Comparison of ENCODE assay signal across 29 cellular contexts in the genomic region with DNA sequence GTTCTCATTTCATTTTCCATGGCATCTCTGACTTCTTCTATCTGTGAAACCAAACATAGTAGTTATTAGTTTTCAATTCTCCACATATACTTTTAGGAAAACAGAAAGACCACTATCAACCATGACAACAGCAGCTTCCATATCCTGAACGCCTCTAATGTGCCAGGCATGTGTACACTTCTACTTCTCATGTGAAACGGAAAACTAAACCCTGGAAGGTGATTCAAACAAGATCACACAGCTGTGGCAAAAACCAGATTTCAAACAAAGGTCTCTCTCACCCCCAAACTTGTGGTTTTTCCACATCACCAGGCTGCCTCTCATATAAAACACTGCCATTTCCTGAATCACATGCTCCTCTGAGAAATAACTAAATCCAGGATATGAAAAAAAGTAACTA. TPM values are rescaled to one million over a fixed set of nuclear protein-coding genes. Genes with fewer than 3 reads are reported as not detected.
DNase-seq lines count a peak whose midpoint lies in the region; ATAC-seq, FAIRE-seq and TF ChIP-seq lines count a peak whose summit lies in the region.
"Had no signal": no experiment of that assay in that cellular context is flagged by ENCODE, and none has a peak within 500 bp of the region (broad histone marks: within the 10 kb centered on the region; RNA-seq: fewer than 3 reads in every experiment).

No MANE protein-coding gene starts in this region.

- no peak overlapping the region for H2AFZ ChIP-seq in astrocyte (ENCODE audit: low read depth, low read length)

- peaks cover 6% of the 10 kb centered on the region for H3K4me1 Mint-ChIP-seq in activated T-cell treated with anti-CD3 and anti-CD28 coated beads, Interleukin-2, amount 50 U/mL, for 72 hours (ENCODE audit: low read depth)
- H3K4me1 Mint-ChIP-seq in activated T-cell treated with anti-CD3 and anti-CD28 coated beads, Interleukin-2, amount 50 U/mL, for 4 hours (ENCODE audit: low read depth), result peaks cover under 1% of the 10 kb centered on the region
- H3K4me1 Mint-ChIP-seq in astrocyte (ENCODE audit: low read depth, unreplicated experiment), result no peaks in the 10 kb centered on the region
- peaks cover 3% of the 10 kb centered on the region for H3K4me1 Mint-ChIP-seq in stimulated activated effector memory CD8-positive, alpha-beta T cell treated with anti-CD3 and anti-CD28 coated beads, Interleukin-12 subunit alpha, Interleukin-12 subunit beta, amount 100 ng/mL, for 72 hours

- H3K9ac ChIP-seq in astrocyte (ENCODE audit: low read length), result no peak overlapping the region

- no peaks in the 10 kb centered on the region for H3K27me3 Mint-ChIP-seq in activated T-cell treated with anti-CD3 and anti-CD28 coated beads, Interleukin-2, amount 50 U/mL, for 72 hours (ENCODE audit: low read depth)
- H3K27me3 Mint-ChIP-seq in activated T-cell treated with anti-CD3 and anti-CD28 coated beads, Interleukin-2, amount 50 U/mL, for 4 hours (ENCODE audit: low read depth), result no peaks in the 10 kb centered on the region
- no peaks in the 10 kb centered on the region for H3K27me3 Mint-ChIP-seq in astrocyte (ENCODE audit: low read depth, unreplicated experiment)
- H3K27me3 Mint-ChIP-seq: effector memory CD8-positive, alpha-beta T cell had no signal

- no peaks in the 10 kb centered on the region for H3K79me2 ChIP-seq in astrocyte (ENCODE audit: insufficient read depth, low read length)

- FAIRE-seq in astrocyte (lab: Jason Lieb, UNC), result no peak
- FAIRE-seq: A549, H1 had no signal

- H3K27me3 ChIP-seq in astrocyte (ENCODE audit: insufficient read depth, low read length) (no peaks in the 10 kb centered on the region), tibial nerve (no peaks in the 10 kb centered on the region)
- H3K27me3 ChIP-seq: heart right ventricle, stomach, thyroid gland had no signal

- H4K20me1 ChIP-seq in astrocyte (ENCODE audit: insufficient read depth, low read length), result peaks cover 14% of the 10 kb centered on the region

- peak; percentile 27 to 44 for ATAC-seq in activated T-cell treated with anti-CD3 and anti-CD28 coated beads, Interleukin-2, amount 50 U/mL, for 72 hours (replicated peaks in 1 of 2)
- ATAC-seq in activated T-cell treated with anti-CD3 and anti-CD28 coated beads, Interleukin-2, amount 50 U/mL, for 4 hours, result no peak
- ATAC-seq in stimulated activated effector memory CD8-positive, alpha-beta T cell treated with anti-CD3 and anti-CD28 coated beads, Interleukin-12 subunit alpha, Interleukin-12 subunit beta, amount 100 ng/mL, for 72 hours, result no peak
- ATAC-seq: A549; effector memory CD8-positive, alpha-beta T cell; heart right ventricle; SK-N-SH treated with all-trans-retinoic acid at 6 μM for 48 hours had no signal

- no peak for TF ChIP-seq CTCF in astrocyte (IDR thresholded peaks at IDR 0.05; ENCODE audit: insufficient read depth, low read depth, low read length)
- no peak for TF ChIP-seq CTCF in tibial nerve (IDR thresholded peaks at IDR 0.05)

- H3K36me3 Mint-ChIP-seq in activated T-cell treated with anti-CD3 and anti-CD28 coated beads, Interleukin-2, amount 50 U/mL, for 72 hours (ENCODE audit: insufficient read depth in 2 of 2), result peaks cover 16 to 45% of the 10 kb centered on the region in 2 donors
- peaks cover 44% of the 10 kb centered on the region for H3K36me3 Mint-ChIP-seq in activated T-cell treated with anti-CD3 and anti-CD28 coated beads, Interleukin-2, amount 50 U/mL, for 4 hours (ENCODE audit: insufficient read depth)
- H3K36me3 Mint-ChIP-seq in astrocyte (ENCODE audit: low read depth, unreplicated experiment), result peaks cover 20% of the 10 kb centered on the region
- peaks cover 100% of the 10 kb centered on the region for H3K36me3 Mint-ChIP-seq in stimulated activated effector memory CD8-positive, alpha-beta T cell treated with anti-CD3 and anti-CD28 coated beads, Interleukin-12 subunit alpha, Interleukin-12 subunit beta, amount 100 ng/mL, for 72 hours

- DNase-seq in activated T-cell treated with anti-CD3 and anti-CD28 coated beads, Interleukin-2, amount 50 U/mL, for 72 hours, result no peak
- DNase-seq in activated T-cell treated with anti-CD3 and anti-CD28 coated beads, Interleukin-2, amount 50 U/mL, for 4 hours, result no peak
- DNase-seq in SK-MEL-5 (ENCODE audit: low read depth, low spot score) (peak; percentile 35), astrocyte (ENCODE audit: low read depth) (peak; percentile 8), tibial nerve (ENCODE audit: low spot score in 2 of 2) (no peak), NCI-H226 (no peak), cerebellar nuclear complex (lab: John Stamatoyannopoulos, UW) (no peak)
- no peak for DNase-seq in stimulated activated effector memory CD8-positive, alpha-beta T cell treated with anti-CD3 and anti-CD28 coated beads, Interleukin-12 subunit alpha, Interleukin-12 subunit beta, amount 100 ng/mL, for 72 hours (ENCODE audit: low spot score in 2 of 2)
- DNase-seq: activated gamma-delta T cell treated with Interleukin-2 at 50 U/mL for 16 hours; AML-193; anterior cingulate cortex; COR-L47; cortex of kidney; DMS53; effector memory CD8-positive, alpha-beta T cell; foreskin fibroblast; heart right ventricle; Karpas-422; NCI-H1417 treated with DMSO at 0.1 percent for 48 hours; NCI-H446 treated with DMSO at 0.1 percent for 48 hours; nucleus accumbens; OCI-M1; stomach; thyroid gland had no signal

- peak overlapping the region; percentile 58 for H3K27ac Mint-ChIP-seq in activated T-cell treated with anti-CD3 and anti-CD28 coated beads, Interleukin-2, amount 50 U/mL, for 72 hours
- no peak overlapping the region for H3K27ac Mint-ChIP-seq in astrocyte (ENCODE audit: unreplicated experiment)
- peak overlapping the region; percentile 5 for H3K27ac Mint-ChIP-seq in stimulated activated effector memory CD8-positive, alpha-beta T cell treated with anti-CD3 and anti-CD28 coated beads, Interleukin-12 subunit alpha, Interleukin-12 subunit beta, amount 100 ng/mL, for 72 hours
- H3K27ac Mint-ChIP-seq: T-helper 2 cell treated with Interferon-gamma antibody and Interleukin-4, amounts not matched to agents 5 μg/mL and 100 μg/mL, for 36 hours had no signal

- H3K9me3 Mint-ChIP-seq in activated T-cell treated with anti-CD3 and anti-CD28 coated beads, Interleukin-2, amount 50 U/mL, for 72 hours, result no peaks in the 10 kb centered on the region
- no peaks in the 10 kb centered on the region for H3K9me3 Mint-ChIP-seq in activated T-cell treated with anti-CD3 and anti-CD28 coated beads, Interleukin-2, amount 50 U/mL, for 4 hours
- H3K9me3 Mint-ChIP-seq in astrocyte (ENCODE audit: unreplicated experiment), result no peaks in the 10 kb centered on the region
- H3K9me3 Mint-ChIP-seq in stimulated activated effector memory CD8-positive, alpha-beta T cell treated with anti-CD3 and anti-CD28 coated beads, Interleukin-12 subunit alpha, Interleukin-12 subunit beta, amount 100 ng/mL, for 72 hours, result no peaks in the 10 kb centered on the region
- H3K9me3 Mint-ChIP-seq: effector memory CD8-positive, alpha-beta T cell; T-helper 2 cell treated with Interferon-gamma antibody and Interleukin-4, amounts not matched to agents 5 μg/mL and 100 μg/mL, for 36 hours had no signal

- H3K9me3 ChIP-seq in astrocyte (ENCODE audit: insufficient read depth, low read depth, low read length) (no peaks in the 10 kb centered on the region), tibial nerve (no peaks in the 10 kb centered on the region)
- H3K9me3 ChIP-seq: A549, heart right ventricle, prostate gland, stomach, thyroid gland had no signal

- no peak for TF ChIP-seq EP300 in tibial nerve (IDR thresholded peaks at IDR 0.05)

- H3K36me3 ChIP-seq in astrocyte (ENCODE audit: insufficient read depth, low read length) (peaks cover 61% of the 10 kb centered on the region), tibial nerve (peaks cover 0 to 86% (median 33%) of the 10 kb centered on the region in 3 donors)

- H3K4me1 ChIP-seq in astrocyte (ENCODE audit: insufficient read depth, low read length), result no peaks in the 10 kb centered on the region
- no peaks in the 10 kb centered on the region for H3K4me1 ChIP-seq in tibial nerve
- H3K4me1 ChIP-seq: A549, heart right ventricle, prostate gland, stomach, thyroid gland had no signal

- no peak overlapping the region for H3K4me2 ChIP-seq in astrocyte (ENCODE audit: low read length)
- H3K4me2 ChIP-seq: A549 had no signal

- no peak overlapping the region for H3K4me3 ChIP-seq in astrocyte (ENCODE audit: insufficient read depth, low read depth, low read length)
- no peak overlapping the region for H3K4me3 ChIP-seq in tibial nerve
- H3K4me3 ChIP-seq: A549, heart right ventricle, prostate gland, stomach, thyroid gland had no signal

- 86 to 91% methylated on average over 2 of the region's 2 CpGs for WGBS in tibial nerve, 2 donors

- H3K27ac ChIP-seq in astrocyte (ENCODE audit: low read depth, low read length) (no peak overlapping the region), tibial nerve (no peak overlapping the region)
- H3K27ac ChIP-seq: A549, heart right ventricle, prostate gland, stomach, thyroid gland had no signal

- in situ Hi-C loops in SK-MEL-5 (cut with HindIII; ENCODE audit: low pct_unique_long_range_greater_than_20kb, low sequenced_read_pairs), result no loop called here

- no peak for TF ChIP-seq POLR2A in tibial nerve (IDR thresholded peaks at IDR 0.05)

- no peak overlapping the region for H3K4me3 Mint-ChIP-seq in activated T-cell treated with anti-CD3 and anti-CD28 coated beads, Interleukin-2, amount 50 U/mL, for 72 hours
- no peak overlapping the region for H3K4me3 Mint-ChIP-seq in activated T-cell treated with anti-CD3 and anti-CD28 coated beads, Interleukin-2, amount 50 U/mL, for 4 hours
- no peak overlapping the region for H3K4me3 Mint-ChIP-seq in astrocyte (ENCODE audit: unreplicated experiment)
- H3K4me3 Mint-ChIP-seq in stimulated activated effector memory CD8-positive, alpha-beta T cell treated with anti-CD3 and anti-CD28 coated beads, Interleukin-12 subunit alpha, Interleukin-12 subunit beta, amount 100 ng/mL, for 72 hours, result no peak overlapping the region
- H3K4me3 Mint-ChIP-seq: effector memory CD8-positive, alpha-beta T cell; T-helper 2 cell treated with Interferon-gamma antibody and Interleukin-4, amounts not matched to agents 5 μg/mL and 100 μg/mL, for 36 hours had no signal

RNA-seq across cellular contexts. Expression of gene PTCD3, which starts 41.8 kb away (rescaled TPM):
- total RNA-seq in activated T-cell treated with anti-CD3 and anti-CD28 coated beads, Interleukin-2, amount 50 U/mL, for 72 hours, result 100 to 1,000 TPM; 155 to 181 TPM
- total RNA-seq in activated T-cell treated with anti-CD3 and anti-CD28 coated beads, Interleukin-2, amount 50 U/mL, for 4 hours, result 100 to 1,000 TPM; 131 to 138 (median 138) TPM
- 238 and 268 TPM in 2 replicates for total RNA-seq in SK-MEL-5 (2014; rRNA removed; shearing (Covaris generic))
- 52.3 and 68.1 TPM in 2 replicates for polyA plus RNA-seq in SK-MEL-5 (2015; cell fraction: cytosol; rRNA removed)
- polyA plus RNA-seq in SK-MEL-5 (2015; cell fraction: nucleus; rRNA removed), result 1,280 and 1,431 TPM in 2 replicates
- total RNA-seq in astrocyte, result 61.7 and 74.5 TPM in 2 replicates
- total RNA-seq in tibial nerve, result 100 to 1,000 TPM in 1 of 4 donors, 10 to 100 TPM in 3; 61.5 to 103 (median 73.7) TPM

RNA-seq across cellular contexts. Expression of gene POLR1A, which starts 42.1 kb away (rescaled TPM):
- 10 to 100 TPM; 23.5 to 28.0 TPM for total RNA-seq in activated T-cell treated with anti-CD3 and anti-CD28 coated beads, Interleukin-2, amount 50 U/mL, for 72 hours
- total RNA-seq in activated T-cell treated with anti-CD3 and anti-CD28 coated beads, Interleukin-2, amount 50 U/mL, for 4 hours, result 10 to 100 TPM; 80.3 to 86.3 (median 81.4) TPM
- 26.3 and 29.9 TPM in 2 replicates for total RNA-seq in SK-MEL-5 (2014; rRNA removed; shearing (Covaris generic))
- 29.5 and 37.5 TPM in 2 replicates for polyA plus RNA-seq in SK-MEL-5 (2015; cell fraction: cytosol; rRNA removed)
- 34.2 and 41.3 TPM in 2 replicates for polyA plus RNA-seq in SK-MEL-5 (2015; cell fraction: nucleus; rRNA removed)
- 42.9 and 45.2 TPM in 2 replicates for total RNA-seq in astrocyte
- total RNA-seq in tibial nerve, result 10 to 100 TPM; 15.3 to 22.3 (median 19.8) TPM

RNA-seq across cellular contexts. Expression of gene IMMT, which starts 47.5 kb away (rescaled TPM):
- 100 to 1,000 TPM; 125 to 138 TPM for total RNA-seq in activated T-cell treated with anti-CD3 and anti-CD28 coated beads, Interleukin-2, amount 50 U/mL, for 72 hours
- 100 to 1,000 TPM; 135 to 166 (median 143) TPM for total RNA-seq in activated T-cell treated with anti-CD3 and anti-CD28 coated beads, Interleukin-2, amount 50 U/mL, for 4 hours
- 116 and 145 TPM in 2 replicates for total RNA-seq in SK-MEL-5 (2014; rRNA removed; shearing (Covaris generic))
- polyA plus RNA-seq in SK-MEL-5 (2015; cell fraction: cytosol; rRNA removed), result 168 and 215 TPM in 2 replicates
- 139 and 144 TPM in 2 replicates for polyA plus RNA-seq in SK-MEL-5 (2015; cell fraction: nucleus; rRNA removed)
- 99.3 and 99.4 TPM in 2 replicates for total RNA-seq in astrocyte
- 10 to 100 TPM; 42.6 to 54.3 (median 46.6) TPM for total RNA-seq in tibial nerve

RNA-seq across cellular contexts. Expression of gene MRPL35, which starts 51.5 kb away (rescaled TPM):
- total RNA-seq in activated T-cell treated with anti-CD3 and anti-CD28 coated beads, Interleukin-2, amount 50 U/mL, for 72 hours, result 10 to 100 TPM; 53.6 to 73.0 TPM
- 10 to 100 TPM; 68.3 to 84.8 (median 71.1) TPM for total RNA-seq in activated T-cell treated with anti-CD3 and anti-CD28 coated beads, Interleukin-2, amount 50 U/mL, for 4 hours
- 186 and 193 TPM in 2 replicates for total RNA-seq in SK-MEL-5 (2014; rRNA removed; shearing (Covaris generic))
- polyA plus RNA-seq in SK-MEL-5 (2015; cell fraction: cytosol; rRNA removed), result 157 and 170 TPM in 2 replicates
- 111 and 148 TPM in 2 replicates for polyA plus RNA-seq in SK-MEL-5 (2015; cell fraction: nucleus; rRNA removed)
- total RNA-seq in astrocyte (31.4 and 35.2 TPM in 2 replicates), tibial nerve (10 to 100 TPM in 3 of 4 donors, 1 to 10 TPM in 1; 8.6 to 18.4 (median 13.7) TPM)

Comparison
In these comparisons a context has a peak if more than half of its experiments do, and no peak if none do; other contexts are left out.
1. ATAC-seq: peak in activated T-cell treated with anti-CD3 and anti-CD28 coated beads, Interleukin-2, amount 50 U/mL, for 72 hours (2 of 2); none in activated T-cell treated with anti-CD3 and anti-CD28 coated beads, Interleukin-2, amount 50 U/mL, for 4 hours (0 of 2) and stimulated activated effector memory CD8-positive, alpha-beta T cell treated with anti-CD3 and anti-CD28 coated beads, Interleukin-12 subunit alpha, Interleukin-12 subunit beta, amount 100 ng/mL, for 72 hours (single experiment).
2. DNase-seq: peak in SK-MEL-5 (single experiment) and astrocyte (single experiment); none in activated T-cell treated with anti-CD3 and anti-CD28 coated beads, Interleukin-2, amount 50 U/mL, for 72 hours (0 of 2), activated T-cell treated with anti-CD3 and anti-CD28 coated beads, Interleukin-2, amount 50 U/mL, for 4 hours (single experiment), stimulated activated effector memory CD8-positive, alpha-beta T cell treated with anti-CD3 and anti-CD28 coated beads, Interleukin-12 subunit alpha, Interleukin-12 subunit beta, amount 100 ng/mL, for 72 hours (0 of 2), tibial nerve (0 of 2), NCI-H226 (single experiment) and cerebellar nuclear complex (0 of 2).